ENCODE assay signal across 15 cellular contexts in the genomic region with DNA sequence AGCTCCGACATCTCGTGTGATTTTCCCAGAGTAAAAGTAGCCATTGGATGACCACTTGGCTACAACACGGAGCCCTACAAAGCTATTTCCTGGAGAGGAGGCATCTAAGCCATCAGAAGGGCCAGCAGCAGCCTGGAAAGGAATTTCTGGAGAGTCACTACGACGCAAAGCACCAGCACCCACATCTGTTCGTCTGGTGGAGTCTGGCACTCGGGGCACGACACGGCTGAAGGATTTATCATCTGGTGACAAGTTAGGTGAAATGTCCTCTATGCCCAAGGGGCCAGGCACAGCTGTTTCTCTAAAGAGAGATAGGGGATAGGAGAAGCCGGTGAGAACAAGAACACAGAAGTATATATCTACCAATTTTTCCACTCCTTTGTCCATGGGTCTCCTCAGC.
"Had no signal": no experiment of that assay in that cellular context is flagged by ENCODE, and none has a peak within 500 bp of the region (broad histone marks: within the 10 kb centered on the region; RNA-seq: fewer than 3 reads in every experiment).

No MANE protein-coding gene starts in this region.

- H3K4me1 Mint-ChIP-seq: natural killer cell had no signal

- DNase-seq: caudate nucleus; colonic mucosa; dermis blood vessel endothelial cell; effector CD4-positive, alpha-beta T cell; heart right ventricle; hypothalamus; kidney glomerular epithelial cell; mucosa of descending colon; natural killer cell; right cardiac atrium; stimulated activated CD4-positive, alpha-beta T cell treated with anti-CD3 and anti-CD28 coated beads, Interleukin-2, amount 100 ng/mL, for 48 hours; stimulated activated naive CD8-positive, alpha-beta T cell treated with anti-CD3 and anti-CD28 coated beads, Interleukin-15, Interleukin-2, amounts not matched to agents 100 U/mL and 50 U/mL, for 24 hours; tibial artery had no signal

- H3K4me3 ChIP-seq: colonic mucosa, heart right ventricle, mucosa of descending colon, smooth muscle cell, tibial artery had no signal

- H3K27ac ChIP-seq: colonic mucosa, heart right ventricle, tibial artery had no signal

- H3K4me3 Mint-ChIP-seq: natural killer cell had no signal

- H3K9me3 Mint-ChIP-seq: natural killer cell had no signal

- H3K27me3 ChIP-seq: colonic mucosa, heart right ventricle, tibial artery had no signal

- H3K27ac Mint-ChIP-seq: natural killer cell had no signal

- ATAC-seq: esophagus mucosa; mucosa of descending colon; natural killer cell; right cardiac atrium; stimulated activated naive CD8-positive, alpha-beta T cell treated with anti-CD3 and anti-CD28 coated beads, Interleukin-15, Interleukin-2, amounts not matched to agents 100 U/mL and 50 U/mL, for 24 hours had no signal

- H3K9me3 ChIP-seq: colonic mucosa, heart right ventricle, mucosa of descending colon, tibial artery had no signal

- H3K4me1 ChIP-seq: colonic mucosa, heart right ventricle, tibial artery had no signal

- H3K4me2 ChIP-seq: smooth muscle cell had no signal
